In genomic region chr16:78444-79145, GRCh38 we compare ENCODE assay signal across 8 cellular contexts. TPM values are rescaled to one million over a fixed set of nuclear protein-coding genes. Genes with fewer than 3 reads are reported as not detected.
DNase-seq lines count a peak whose midpoint lies in the region; ATAC-seq and TF ChIP-seq lines count a peak whose summit lies in the region.

No MANE protein-coding gene starts in this region.

- peak overlapping the region; percentile 97 for H3K4me2 ChIP-seq in KMS-11

- peak overlapping the region; percentile 49 to 52 for H3K4me3 ChIP-seq in CD4-positive, alpha-beta memory T cell (ENCODE audit: low read length in 2 of 2)
- H3K4me3 ChIP-seq in KMS-11 (IDR thresholded peaks at IDR 0.05; ENCODE audit: insufficient read depth, low read depth, low read length) = peak overlapping the region; percentile 47
- H3K4me3 ChIP-seq in brain microvascular endothelial cell (ENCODE audit: low read depth, low read length) = peak overlapping the region; percentile 53
- H3K4me3 ChIP-seq in kidney epithelial cell (ENCODE audit: low read depth, low read length) = peak overlapping the region; percentile 71

- ATAC-seq in HG02870 (IDR thresholded peaks at IDR 0.05; ENCODE audit: unreplicated experiment) = no peak

- TF ChIP-seq CTCF in KMS-11 (conservative IDR thresholded peaks at IDR 0.05; ENCODE audit: low read depth, low read length) = no peak
- no peak for TF ChIP-seq CTCF in brain microvascular endothelial cell (IDR thresholded peaks at IDR 0.05; ENCODE audit: low read depth, low read length, missing control alignments)
- no peak for TF ChIP-seq CTCF in kidney epithelial cell (IDR thresholded peaks at IDR 0.05; ENCODE audit: insufficient read depth, low read length, poor library complexity, severe bottlenecking)

- H3K4me3 Mint-ChIP-seq in CD4-positive, alpha-beta memory T cell = peak overlapping the region; percentile 86 to 91 (median 90)

- no peaks in the 10 kb centered on the region for H3K9me3 Mint-ChIP-seq in CD4-positive, alpha-beta memory T cell

- H3K36me3 Mint-ChIP-seq in CD4-positive, alpha-beta memory T cell = peaks cover 0 to under 1% of the 10 kb centered on the region in 2 donors

- CTCF ChIA-PET in CD4-positive, alpha-beta memory T cell (lab: Charles Lee; ENCODE audit: partially characterized antibody) = interaction anchor here (1.8 to 2.1 kb wide), 3 partner anchors 12 to 28 kb away, joined by 6 to 7 read pairs (median 6); no protein-coding TSS in a partner anchor

- DNase-seq in CD4-positive, alpha-beta memory T cell = peak in 2 of 5 donors; percentile 19 to 22
- DNase-seq in GM19240 (ENCODE audit: insufficient read length, low spot score) = peak; percentile 53
- DNase-seq in brain microvascular endothelial cell = no peak
- DNase-seq in kidney epithelial cell (ENCODE audit: low read depth) = no peak
- DNase-seq in substantia nigra (lab: John Stamatoyannopoulos, UW) = peak in 6 of 49 donors; percentile 23 to 89 (median 49)
- DNase-seq in GF-D8 (lab: John Stamatoyannopoulos, UW) = no peak

- in situ Hi-C loops in brain microvascular endothelial cell (cut with HindIII; ENCODE audit: low pct_ligation_motif_present, low sequenced_read_pairs) = no loop called here

- H3K4me1 Mint-ChIP-seq in CD4-positive, alpha-beta memory T cell = peaks cover 11 to 44% (median 30%) of the 10 kb centered on the region in 4 donors

- intact Hi-C loops in CD4-positive, alpha-beta memory T cell (cut with micrococcal nuclease) = loop anchor here (1.0 kb wide), 1 partner anchor 25 kb away; the partner anchor contains the start of genes POLR3K and SNRNP25

- peak overlapping the region; percentile 83 for H2AFZ ChIP-seq in KMS-11 (ENCODE audit: low read depth)

- H3K9me3 ChIP-seq in CD4-positive, alpha-beta memory T cell (ENCODE audit: control insufficient read depth in 1 of 2, low read length in 2 of 2) = no peaks in the 10 kb centered on the region

- H3K36me3 ChIP-seq in CD4-positive, alpha-beta memory T cell (ENCODE audit: insufficient read depth, low read length) = peaks cover 5% of the 10 kb centered on the region
- H3K36me3 ChIP-seq in KMS-11 (ENCODE audit: insufficient read depth) (no peaks in the 10 kb centered on the region), brain microvascular endothelial cell (replicated peaks) (peaks cover 21% of the 10 kb centered on the region), kidney epithelial cell (ENCODE audit: control insufficient read depth, insufficient read depth, low read length) (no peaks in the 10 kb centered on the region)

- peaks cover 2 to 3% of the 10 kb centered on the region in 2 donors for H3K27me3 Mint-ChIP-seq in CD4-positive, alpha-beta memory T cell

- H3K27me3 ChIP-seq in CD4-positive, alpha-beta memory T cell (ENCODE audit: insufficient read depth, low read length) = no peaks in the 10 kb centered on the region
- H3K27me3 ChIP-seq in KMS-11 (ENCODE audit: insufficient read depth, low read depth) (no peaks in the 10 kb centered on the region; the same call in 1 of the 2 replicates), brain microvascular endothelial cell (replicated peaks) (no peaks in the 10 kb centered on the region), kidney epithelial cell (ENCODE audit: control insufficient read depth, insufficient read depth, low read length) (no peaks in the 10 kb centered on the region)

- POLR2A ChIA-PET in CD4-positive, alpha-beta memory T cell (lab: Charles Lee; ENCODE audit: partially characterized antibody) = interaction anchor here (1.1 to 2.2 kb wide), 2 partner anchors 13 to 25 kb away, joined by 3 to 13 read pairs; partner anchors contain the start of genes POLR3K and SNRNP25

- peak overlapping the region; percentile 68 to 91 (median 78) for H3K27ac Mint-ChIP-seq in CD4-positive, alpha-beta memory T cell

- H4K20me1 ChIP-seq in KMS-11 (ENCODE audit: insufficient read depth) = no peaks in the 10 kb centered on the region

- H3K9ac ChIP-seq in KMS-11 = peak overlapping the region; percentile 83

- peaks cover 28% of the 10 kb centered on the region for H3K4me1 ChIP-seq in CD4-positive, alpha-beta memory T cell (ENCODE audit: insufficient read depth, low read length)
- H3K4me1 ChIP-seq in KMS-11 (ENCODE audit: low read depth, poor library complexity, severe bottlenecking) = peaks cover 30% of the 10 kb centered on the region

- H3K27ac ChIP-seq in CD4-positive, alpha-beta memory T cell (ENCODE audit: low read depth, low read length) = peak overlapping the region; percentile 65
- H3K27ac ChIP-seq in KMS-11 (0 out of 2 replicates have a peak overlapping the region, but pooled peaks have one; percentile 36), brain microvascular endothelial cell (peak overlapping the region; percentile 84), substantia nigra (ENCODE audit: low read depth, low read length, poor library complexity, severe bottlenecking) (peak overlapping the region; percentile 75)

- no peaks in the 10 kb centered on the region for H3K79me2 ChIP-seq in KMS-11 (ENCODE audit: insufficient read depth, low read depth)

RNA-seq across cellular contexts. Expression of gene MPG, which starts 0.6 kb away (rescaled TPM):
- 10 to 100 TPM; 30.7 TPM for total RNA-seq in CD4-positive, alpha-beta memory T cell
- 10 to 100 TPM; 58.1 to 82.6 TPM for polyA plus RNA-seq in CD4-positive, alpha-beta memory T cell
- 130 and 141 TPM in 2 replicates for total RNA-seq in kidney epithelial cell

RNA-seq across cellular contexts. Expression of gene RHBDF1, which starts 6.2 kb away (rescaled TPM):
- not detected for total RNA-seq in CD4-positive, alpha-beta memory T cell
- polyA plus RNA-seq in CD4-positive, alpha-beta memory T cell = not detected
- 36.0 and 40.2 TPM in 2 replicates for total RNA-seq in kidney epithelial cell

RNA-seq across cellular contexts. Expression of gene SNRNP25, which starts 25.0 kb away (rescaled TPM):
- 10 to 100 TPM in 1 of 2 experiments, 1 to 10 TPM in 1; 10.0 to 10.2 TPM for total RNA-seq in CD4-positive, alpha-beta memory T cell
- 10 to 100 TPM; 12.5 to 20.1 TPM for polyA plus RNA-seq in CD4-positive, alpha-beta memory T cell
- total RNA-seq in kidney epithelial cell = 12.7 and 25.4 TPM in 2 replicates

RNA-seq across cellular contexts. Expression of gene POLR3K, which starts 25.2 kb away (rescaled TPM):
- 10 to 100 TPM; 19.9 to 21.7 TPM for total RNA-seq in CD4-positive, alpha-beta memory T cell
- 10 to 100 TPM; 41.5 to 43.1 TPM for polyA plus RNA-seq in CD4-positive, alpha-beta memory T cell
- total RNA-seq in kidney epithelial cell = 5.5 and 7.8 TPM in 2 replicates

RNA-seq across cellular contexts. Expression of gene NPRL3, which starts 59.9 kb away (rescaled TPM):
- total RNA-seq in CD4-positive, alpha-beta memory T cell = 10 to 100 TPM; 38.6 to 40.5 TPM
- polyA plus RNA-seq in CD4-positive, alpha-beta memory T cell = 10 to 100 TPM in 1 of 2 donors, 1 to 10 TPM in 1; 9.0 to 15.2 TPM
- 29.2 and 37.5 TPM in 2 replicates for total RNA-seq in kidney epithelial cell

Comparison
In these comparisons a context has a peak if more than half of its experiments do, and no peak if none do; other contexts are left out.
1. RNA of gene RHBDF1, which starts 6.2 kb away (total RNA-seq): 36.0 to 40.2 TPM in kidney epithelial cell; not detected in CD4-positive, alpha-beta memory T cell; every median in the first group is over 10 times any median in the second.
2. Peak in every context shown above with its lines, with median percentiles within 50 percentile points of each other: H3K27ac ChIP-seq and H3K4me3 ChIP-seq.